Comparison of ENCODE assay signal across 1 cellular context in genomic region chr17:77002103-77003045, GRCh38.
TF ChIP-seq lines count a peak whose summit lies in the region.

No MANE protein-coding gene starts in this region.

TF ChIP-seq in HepG2, 621 proteins besides CTCF, POLR2A, EP300 and RAD21 (continued from another document and continues in another):
- TF ChIP-seq ZNF710 (CRISPR knock-in tag; IDR thresholded peaks at IDR 0.05; ENCODE audit: borderline replicate concordance): peak; percentile 78; the same call in 1 of the 2 replicates
- TF ChIP-seq CREB1 (IDR thresholded peaks at IDR 0.05): peak; percentile 80
- peak; percentile 89 for TF ChIP-seq CREB1 (CRISPR knock-in tag; IDR thresholded peaks at IDR 0.05)
- TF ChIP-seq ZBTB25 (CRISPR knock-in tag; IDR thresholded peaks at IDR 0.05): peak; percentile 9; the same call in 1 of the 2 replicates
- TF ChIP-seq ZNF691 (CRISPR knock-in tag; IDR thresholded peaks at IDR 0.05; ENCODE audit: borderline replicate concordance, low read depth): 0 out of 2 replicates have a peak, but pooled peaks have one; percentile 19
- peak; percentile 55; the same call in 1 of the 2 replicates for TF ChIP-seq ZFX (CRISPR knock-in tag; IDR thresholded peaks at IDR 0.05; ENCODE audit: low read depth)
- TF ChIP-seq, protein P1, sequence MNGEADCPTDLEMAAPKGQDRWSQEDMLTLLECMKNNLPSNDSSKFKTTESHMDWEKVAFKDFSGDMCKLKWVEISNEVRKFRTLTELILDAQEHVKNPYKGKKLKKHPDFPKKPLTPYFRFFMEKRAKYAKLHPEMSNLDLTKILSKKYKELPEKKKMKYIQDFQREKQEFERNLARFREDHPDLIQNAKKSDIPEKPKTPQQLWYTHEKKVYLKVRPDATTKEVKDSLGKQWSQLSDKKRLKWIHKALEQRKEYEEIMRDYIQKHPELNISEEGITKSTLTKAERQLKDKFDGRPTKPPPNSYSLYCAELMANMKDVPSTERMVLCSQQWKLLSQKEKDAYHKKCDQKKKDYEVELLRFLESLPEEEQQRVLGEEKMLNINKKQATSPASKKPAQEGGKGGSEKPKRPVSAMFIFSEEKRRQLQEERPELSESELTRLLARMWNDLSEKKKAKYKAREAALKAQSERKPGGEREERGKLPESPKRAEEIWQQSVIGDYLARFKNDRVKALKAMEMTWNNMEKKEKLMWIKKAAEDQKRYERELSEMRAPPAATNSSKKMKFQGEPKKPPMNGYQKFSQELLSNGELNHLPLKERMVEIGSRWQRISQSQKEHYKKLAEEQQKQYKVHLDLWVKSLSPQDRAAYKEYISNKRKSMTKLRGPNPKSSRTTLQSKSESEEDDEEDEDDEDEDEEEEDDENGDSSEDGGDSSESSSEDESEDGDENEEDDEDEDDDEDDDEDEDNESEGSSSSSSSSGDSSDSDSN (CRISPR knock-in tag; IDR thresholded peaks at IDR 0.05): peak; percentile 54; the same call in 1 of the 2 replicates
- peak; percentile 79; the same call in 1 of the 2 replicates for TF ChIP-seq ZNF878 (CRISPR knock-in tag; IDR thresholded peaks at IDR 0.05)
- TF ChIP-seq PBX2 (CRISPR knock-in tag; IDR thresholded peaks at IDR 0.05): 0 out of 2 replicates have a peak, but pooled peaks have one; percentile 31
- peak; percentile 92 for TF ChIP-seq RXRB (CRISPR knock-in tag; IDR thresholded peaks at IDR 0.05; ENCODE audit: borderline replicate concordance)
- TF ChIP-seq NFYB (CRISPR knock-in tag; IDR thresholded peaks at IDR 0.05): peak; percentile 70
- peak; percentile 75; the same call in 1 of the 2 replicates for TF ChIP-seq CEBPB (IDR thresholded peaks at IDR 0.05; ENCODE audit: borderline replicate concordance, low read depth, low read length)
- TF ChIP-seq, protein P2, sequence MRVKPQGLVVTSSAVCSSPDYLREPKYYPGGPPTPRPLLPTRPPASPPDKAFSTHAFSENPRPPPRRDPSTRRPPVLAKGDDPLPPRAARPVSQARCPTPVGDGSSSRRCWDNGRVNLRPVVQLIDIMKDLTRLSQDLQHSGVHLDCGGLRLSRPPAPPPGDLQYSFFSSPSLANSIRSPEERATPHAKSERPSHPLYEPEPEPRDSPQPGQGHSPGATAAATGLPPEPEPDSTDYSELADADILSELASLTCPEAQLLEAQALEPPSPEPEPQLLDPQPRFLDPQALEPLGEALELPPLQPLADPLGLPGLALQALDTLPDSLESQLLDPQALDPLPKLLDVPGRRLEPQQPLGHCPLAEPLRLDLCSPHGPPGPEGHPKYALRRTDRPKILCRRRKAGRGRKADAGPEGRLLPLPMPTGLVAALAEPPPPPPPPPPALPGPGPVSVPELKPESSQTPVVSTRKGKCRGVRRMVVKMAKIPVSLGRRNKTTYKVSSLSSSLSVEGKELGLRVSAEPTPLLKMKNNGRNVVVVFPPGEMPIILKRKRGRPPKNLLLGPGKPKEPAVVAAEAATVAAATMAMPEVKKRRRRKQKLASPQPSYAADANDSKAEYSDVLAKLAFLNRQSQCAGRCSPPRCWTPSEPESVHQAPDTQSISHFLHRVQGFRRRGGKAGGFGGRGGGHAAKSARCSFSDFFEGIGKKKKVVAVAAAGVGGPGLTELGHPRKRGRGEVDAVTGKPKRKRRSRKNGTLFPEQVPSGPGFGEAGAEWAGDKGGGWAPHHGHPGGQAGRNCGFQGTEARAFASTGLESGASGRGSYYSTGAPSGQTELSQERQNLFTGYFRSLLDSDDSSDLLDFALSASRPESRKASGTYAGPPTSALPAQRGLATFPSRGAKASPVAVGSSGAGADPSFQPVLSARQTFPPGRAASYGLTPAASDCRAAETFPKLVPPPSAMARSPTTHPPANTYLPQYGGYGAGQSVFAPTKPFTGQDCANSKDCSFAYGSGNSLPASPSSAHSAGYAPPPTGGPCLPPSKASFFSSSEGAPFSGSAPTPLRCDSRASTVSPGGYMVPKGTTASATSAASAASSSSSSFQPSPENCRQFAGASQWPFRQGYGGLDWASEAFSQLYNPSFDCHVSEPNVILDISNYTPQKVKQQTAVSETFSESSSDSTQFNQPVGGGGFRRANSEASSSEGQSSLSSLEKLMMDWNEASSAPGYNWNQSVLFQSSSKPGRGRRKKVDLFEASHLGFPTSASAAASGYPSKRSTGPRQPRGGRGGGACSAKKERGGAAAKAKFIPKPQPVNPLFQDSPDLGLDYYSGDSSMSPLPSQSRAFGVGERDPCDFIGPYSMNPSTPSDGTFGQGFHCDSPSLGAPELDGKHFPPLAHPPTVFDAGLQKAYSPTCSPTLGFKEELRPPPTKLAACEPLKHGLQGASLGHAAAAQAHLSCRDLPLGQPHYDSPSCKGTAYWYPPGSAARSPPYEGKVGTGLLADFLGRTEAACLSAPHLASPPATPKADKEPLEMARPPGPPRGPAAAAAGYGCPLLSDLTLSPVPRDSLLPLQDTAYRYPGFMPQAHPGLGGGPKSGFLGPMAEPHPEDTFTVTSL (CRISPR knock-in tag; IDR thresholded peaks at IDR 0.05; ENCODE audit: borderline replicate concordance): peak; percentile 89; the same call in 1 of the 2 replicates
- 0 out of 2 replicates have a peak, but pooled peaks have one; percentile 33 for TF ChIP-seq ELF1 (CRISPR knock-in tag; IDR thresholded peaks at IDR 0.05)
- TF ChIP-seq HNRNPL (IDR thresholded peaks at IDR 0.05; ENCODE audit: low read depth, low read length): peak; percentile 48; the same call in 1 of the 2 replicates
- TF ChIP-seq THYN1 (CRISPR knock-in tag; IDR thresholded peaks at IDR 0.05; ENCODE audit: borderline replicate concordance, low read depth): no peak
- TF ChIP-seq ZNF891 (CRISPR knock-in tag; IDR thresholded peaks at IDR 0.05): 0 out of 2 replicates have a peak, but pooled peaks have one; percentile 7
- no peak for TF ChIP-seq CHD2 (IDR thresholded peaks at IDR 0.05; ENCODE audit: low read depth, low read length)
- TF ChIP-seq, protein P3, sequence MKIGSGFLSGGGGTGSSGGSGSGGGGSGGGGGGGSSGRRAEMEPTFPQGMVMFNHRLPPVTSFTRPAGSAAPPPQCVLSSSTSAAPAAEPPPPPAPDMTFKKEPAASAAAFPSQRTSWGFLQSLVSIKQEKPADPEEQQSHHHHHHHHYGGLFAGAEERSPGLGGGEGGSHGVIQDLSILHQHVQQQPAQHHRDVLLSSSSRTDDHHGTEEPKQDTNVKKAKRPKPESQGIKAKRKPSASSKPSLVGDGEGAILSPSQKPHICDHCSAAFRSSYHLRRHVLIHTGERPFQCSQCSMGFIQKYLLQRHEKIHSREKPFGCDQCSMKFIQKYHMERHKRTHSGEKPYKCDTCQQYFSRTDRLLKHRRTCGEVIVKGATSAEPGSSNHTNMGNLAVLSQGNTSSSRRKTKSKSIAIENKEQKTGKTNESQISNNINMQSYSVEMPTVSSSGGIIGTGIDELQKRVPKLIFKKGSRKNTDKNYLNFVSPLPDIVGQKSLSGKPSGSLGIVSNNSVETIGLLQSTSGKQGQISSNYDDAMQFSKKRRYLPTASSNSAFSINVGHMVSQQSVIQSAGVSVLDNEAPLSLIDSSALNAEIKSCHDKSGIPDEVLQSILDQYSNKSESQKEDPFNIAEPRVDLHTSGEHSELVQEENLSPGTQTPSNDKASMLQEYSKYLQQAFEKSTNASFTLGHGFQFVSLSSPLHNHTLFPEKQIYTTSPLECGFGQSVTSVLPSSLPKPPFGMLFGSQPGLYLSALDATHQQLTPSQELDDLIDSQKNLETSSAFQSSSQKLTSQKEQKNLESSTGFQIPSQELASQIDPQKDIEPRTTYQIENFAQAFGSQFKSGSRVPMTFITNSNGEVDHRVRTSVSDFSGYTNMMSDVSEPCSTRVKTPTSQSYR (CRISPR knock-in tag; IDR thresholded peaks at IDR 0.05; ENCODE audit: borderline replicate concordance): peak; percentile 88
- 0 out of 2 replicates have a peak, but pooled peaks have one; percentile 18 for TF ChIP-seq MTA1 (CRISPR knock-in tag; IDR thresholded peaks at IDR 0.05; ENCODE audit: borderline replicate concordance)
- TF ChIP-seq, protein P4, sequence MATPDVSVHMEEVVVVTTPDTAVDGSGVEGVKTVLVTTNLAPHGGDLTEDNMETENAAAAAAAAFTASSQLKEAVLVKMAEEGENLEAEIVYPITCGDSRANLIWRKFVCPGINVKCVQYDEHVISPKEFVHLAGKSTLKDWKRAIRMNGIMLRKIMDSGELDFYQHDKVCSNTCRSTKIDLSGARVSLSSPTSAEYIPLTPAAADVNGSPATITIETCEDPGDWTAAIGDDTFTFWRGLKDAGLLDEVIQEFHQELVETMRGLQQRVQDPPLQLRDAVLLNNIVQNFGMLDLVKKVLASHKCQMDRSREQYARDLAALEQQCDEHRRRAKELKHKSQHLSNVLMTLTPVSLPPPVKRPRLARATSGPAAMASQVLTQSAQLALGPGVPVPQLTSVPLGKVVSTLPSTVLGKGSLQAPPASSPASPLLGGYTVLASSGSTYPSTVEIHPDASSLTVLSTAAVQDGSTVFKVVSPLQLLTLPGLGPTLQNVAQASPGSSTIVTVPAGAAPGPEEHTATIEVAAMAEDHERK (CRISPR knock-in tag; IDR thresholded peaks at IDR 0.05; ENCODE audit: low read depth): no peak
- peak; percentile 73; the same call in 1 of the 2 replicates for TF ChIP-seq ZSCAN29 (CRISPR knock-in tag; conservative IDR thresholded peaks at IDR 0.05)
- 0 out of 2 replicates have a peak, but pooled peaks have one; percentile 52 for TF ChIP-seq KLF11 (CRISPR knock-in tag; IDR thresholded peaks at IDR 0.05)
- peak; percentile 79 for TF ChIP-seq TFE3 (CRISPR knock-in tag; IDR thresholded peaks at IDR 0.05)
- TF ChIP-seq, protein P5, sequence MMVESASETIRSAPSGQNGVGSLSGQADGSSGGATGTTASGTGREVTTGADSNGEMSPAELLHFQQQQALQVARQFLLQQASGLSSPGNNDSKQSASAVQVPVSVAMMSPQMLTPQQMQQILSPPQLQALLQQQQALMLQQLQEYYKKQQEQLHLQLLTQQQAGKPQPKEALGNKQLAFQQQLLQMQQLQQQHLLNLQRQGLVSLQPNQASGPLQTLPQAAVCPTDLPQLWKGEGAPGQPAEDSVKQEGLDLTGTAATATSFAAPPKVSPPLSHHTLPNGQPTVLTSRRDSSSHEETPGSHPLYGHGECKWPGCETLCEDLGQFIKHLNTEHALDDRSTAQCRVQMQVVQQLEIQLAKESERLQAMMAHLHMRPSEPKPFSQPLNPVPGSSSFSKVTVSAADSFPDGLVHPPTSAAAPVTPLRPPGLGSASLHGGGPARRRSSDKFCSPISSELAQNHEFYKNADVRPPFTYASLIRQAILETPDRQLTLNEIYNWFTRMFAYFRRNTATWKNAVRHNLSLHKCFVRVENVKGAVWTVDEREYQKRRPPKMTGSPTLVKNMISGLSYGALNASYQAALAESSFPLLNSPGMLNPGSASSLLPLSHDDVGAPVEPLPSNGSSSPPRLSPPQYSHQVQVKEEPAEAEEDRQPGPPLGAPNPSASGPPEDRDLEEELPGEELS (CRISPR knock-in tag; IDR thresholded peaks at IDR 0.05): peak; percentile 59; the same call in 1 of the 2 replicates
- no peak for TF ChIP-seq ZFP36L1 (CRISPR knock-in tag; IDR thresholded peaks at IDR 0.05)
- no peak for TF ChIP-seq NFRKB (IDR thresholded peaks at IDR 0.05)
- TF ChIP-seq ZNF724P (CRISPR knock-in tag; IDR thresholded peaks at IDR 0.05; ENCODE audit: borderline replicate concordance): peak; percentile 32; the same call in 1 of the 2 replicates
